ENCODE assay signal across 16 cellular contexts in genomic region chr3:165852710-165853109, GRCh38.
"Had no signal": no experiment of that assay in that cellular context is flagged by ENCODE, and none has a peak within 500 bp of the region (broad histone marks: within the 10 kb centered on the region; RNA-seq: fewer than 3 reads in every experiment).

No MANE protein-coding gene starts in this region.

- ATAC-seq: effector memory CD8-positive, alpha-beta T cell; left lung; natural killer cell had no signal

- H3K4me3 ChIP-seq: breast epithelium, hepatocyte, left lung, right atrium auricular region, skin epidermis, tibial nerve, vagina had no signal

- DNase-seq: activated CD4-positive, alpha-beta T cell treated with anti-CD3 and anti-CD28 coated beads, Interleukin-2, amount 10 ng/mL, durations not matched to agents 7 days and 5 days; activated CD8-positive, alpha-beta memory T cell treated with anti-CD3 and anti-CD28 coated beads for 24 hours; activated gamma-delta T cell treated with Interleukin-2 at 50 U/mL for 16 hours; cerebellar nuclear complex; dermis blood vessel endothelial cell; effector memory CD8-positive, alpha-beta T cell; left lung; natural killer cell; stimulated activated CD4-positive, alpha-beta T cell treated with anti-CD3 and anti-CD28 coated beads, Interleukin-4, amount 100 ng/mL, for 24 hours; stimulated activated naive CD4-positive, alpha-beta T cell had no signal

- H3K27ac ChIP-seq: breast epithelium, hepatocyte, left lung, right atrium auricular region, skin epidermis, tibial nerve, vagina had no signal

- H3K27me3 ChIP-seq: breast epithelium, hepatocyte, left lung, right atrium auricular region, tibial nerve, vagina had no signal

- H3K36me3 ChIP-seq: breast epithelium, left lung, right atrium auricular region, tibial nerve, vagina had no signal
